ENCODE assay signal across 25 cellular contexts in the genomic region with DNA sequence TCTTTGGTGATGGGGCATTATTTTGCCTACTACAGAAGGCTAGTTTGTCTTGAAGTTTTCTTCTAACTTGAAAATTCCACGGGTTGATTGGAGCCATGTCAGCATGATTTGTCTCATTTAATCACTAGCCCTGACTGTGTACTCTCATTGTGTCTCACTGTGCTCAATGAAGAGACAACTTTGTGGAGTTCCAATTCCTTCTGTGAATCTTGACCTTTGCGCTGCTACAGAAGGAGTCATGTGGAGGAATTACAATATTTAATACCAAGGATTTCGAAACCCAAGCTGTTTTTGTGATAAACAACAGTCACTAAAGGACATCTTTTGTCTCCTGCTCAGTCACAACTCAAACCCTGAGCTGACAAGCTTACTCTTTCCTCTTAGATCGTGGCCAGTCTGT.
"Had no signal": no experiment of that assay in that cellular context is flagged by ENCODE, and none has a peak within 500 bp of the region (broad histone marks: within the 10 kb centered on the region; RNA-seq: fewer than 3 reads in every experiment).

No MANE protein-coding gene starts in this region.

- DNase-seq: activated CD4-positive, alpha-beta T cell treated with anti-CD3 and anti-CD28 coated beads for 4 hours; activated CD8-positive, alpha-beta memory T cell treated with anti-CD3 and anti-CD28 coated beads, Interleukin-2, amount 50 U/mL, for 48 hours; activated CD8-positive, alpha-beta T cell treated with anti-CD3 and anti-CD28 coated beads, Interleukin-2, amount 10 ng/mL, durations not matched to agents 7 days and 5 days; activated effector memory CD4-positive, alpha-beta T cell treated with Interleukin-2 at 50 U/mL for 16 hours; activated naive CD4-positive, alpha-beta T cell; activated naive CD8-positive, alpha-beta T cell treated with anti-CD3 and anti-CD28 coated beads, Interleukin-2, amount 50 U/mL, for 24 hours; activated T-cell treated with anti-CD3 and anti-CD28 coated beads, Interleukin-2, amount 50 U/mL, for 1 hour; amygdala; NCI-H1092; NCI-H1417; NCI-H1694; NCI-H2029; NCI-H2107; NCI-H2171 treated with DMSO at 0.1 percent for 48 hours; NCI-H226; NCI-H526 treated with DMSO at 0.1 percent for 48 hours; NCI-H82; RPMI8226; SK-N-SH had no signal

- H3K27me3 ChIP-seq: cardiac muscle cell had no signal

- H3K27ac ChIP-seq: cardiac muscle cell, KMS-11 had no signal

- H3K36me3 ChIP-seq: cardiac muscle cell had no signal

- H3K9me3 ChIP-seq: SK-N-SH had no signal

- H3K4me3 ChIP-seq: cardiac muscle cell had no signal

- ATAC-seq: activated CD4-positive, CD25-positive, alpha-beta regulatory T cell treated with anti-CD3 and anti-CD28 coated beads, Interleukin-2, amount 50 U/mL, for 24 hours; activated CD8-positive, alpha-beta T cell treated with anti-CD3 and anti-CD28 coated beads, Interleukin-2, amount 10 ng/mL, durations not matched to agents 7 days and 5 days; activated naive CD4-positive, alpha-beta T cell treated with anti-CD3 and anti-CD28 coated beads, Interleukin-2, amount 50 U/mL, for 72 hours; activated naive CD8-positive, alpha-beta T cell treated with anti-CD3 and anti-CD28 coated beads, Interleukin-2, amount 50 U/mL, for 24 hours; Panc1; Right ventricle myocardium inferior had no signal
